In the genomic region with DNA sequence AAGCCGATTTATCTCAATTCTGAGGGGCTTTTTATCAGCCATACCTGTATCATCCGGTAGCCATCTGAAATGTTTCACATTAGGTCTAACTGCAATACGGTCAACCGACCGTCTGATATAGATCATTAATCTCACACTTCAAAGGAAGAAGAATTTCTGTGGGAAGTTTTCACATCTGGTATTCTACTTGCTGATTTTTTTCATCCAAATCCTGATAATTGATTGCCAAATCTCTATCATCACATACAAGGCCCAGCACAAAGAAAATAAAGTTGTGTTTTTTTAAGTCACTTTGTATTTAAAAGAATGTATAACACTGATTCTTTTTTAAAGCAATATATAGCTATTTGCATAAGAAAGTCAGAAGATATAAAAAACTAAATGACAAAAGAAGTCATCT, we compare ENCODE assay signal across 22 cellular contexts.
"Had no signal": no experiment of that assay in that cellular context is flagged by ENCODE, and none has a peak within 500 bp of the region (broad histone marks: within the 10 kb centered on the region; RNA-seq: fewer than 3 reads in every experiment).

No MANE protein-coding gene starts in this region.

- H3K4me3 ChIP-seq: hepatocyte, pancreas, psoas muscle, thyroid gland, upper lobe of right lung had no signal

- ATAC-seq: activated CD8-positive, alpha-beta T cell treated with anti-CD3 and anti-CD28 coated beads for 36 hours; activated naive CD8-positive, alpha-beta T cell treated with anti-CD3 and anti-CD28 coated beads, Interleukin-2, amount 50 U/mL, for 24 hours; pancreas; psoas muscle; right cardiac atrium; upper lobe of right lung had no signal

- H3K4me2 ChIP-seq: hepatocyte had no signal

- H3K27ac ChIP-seq: brain microvascular endothelial cell, hepatocyte, pancreas, psoas muscle, thyroid gland, upper lobe of right lung, WERI-Rb-1 had no signal

- H2AFZ ChIP-seq: hepatocyte had no signal

- H3K36me3 ChIP-seq: brain microvascular endothelial cell, pancreas, thyroid gland, upper lobe of right lung, WERI-Rb-1 had no signal

- H3K9me3 ChIP-seq: pancreas, psoas muscle, thyroid gland, upper lobe of right lung had no signal

- H3K4me1 ChIP-seq: pancreas, psoas muscle, thyroid gland, upper lobe of right lung had no signal

- H3K27me3 ChIP-seq: brain microvascular endothelial cell, hepatocyte, pancreas, thyroid gland, upper lobe of right lung had no signal

- DNase-seq: activated CD4-positive, alpha-beta T cell treated with anti-CD3 and anti-CD28 coated beads, Interleukin-2, amount 10 ng/mL, durations not matched to agents 7 days and 5 days; activated CD4-positive, CD25-positive, alpha-beta regulatory T cell treated with anti-CD3 and anti-CD28 coated beads, Interleukin-2, amount 50 U/mL, for 72 hours; activated CD8-positive, alpha-beta T cell treated with anti-CD3 and anti-CD28 coated beads for 36 hours; activated gamma-delta T cell; activated naive CD4-positive, alpha-beta T cell treated with anti-CD3 and anti-CD28 coated beads, Interleukin-2, amount 50 U/mL, for 16 hours; activated naive CD8-positive, alpha-beta T cell treated with anti-CD3 and anti-CD28 coated beads, Interleukin-2, amount 50 U/mL, for 24 hours; aorta; brain microvascular endothelial cell; caudate nucleus; effector CD4-positive, alpha-beta T cell; erythroblast; glutamatergic neuron; nephron progenitor cell; pancreas; psoas muscle; right cardiac atrium; stimulated activated CD4-positive, alpha-beta T cell treated with anti-CD3 and anti-CD28 coated beads, Interleukin-4, amount 100 ng/mL, for 4 hours; substantia nigra; thyroid gland; upper lobe of right lung; WERI-Rb-1 had no signal

- H3K79me2 ChIP-seq: hepatocyte had no signal
